ENCODE assay signal across 21 cellular contexts in the genomic region with DNA sequence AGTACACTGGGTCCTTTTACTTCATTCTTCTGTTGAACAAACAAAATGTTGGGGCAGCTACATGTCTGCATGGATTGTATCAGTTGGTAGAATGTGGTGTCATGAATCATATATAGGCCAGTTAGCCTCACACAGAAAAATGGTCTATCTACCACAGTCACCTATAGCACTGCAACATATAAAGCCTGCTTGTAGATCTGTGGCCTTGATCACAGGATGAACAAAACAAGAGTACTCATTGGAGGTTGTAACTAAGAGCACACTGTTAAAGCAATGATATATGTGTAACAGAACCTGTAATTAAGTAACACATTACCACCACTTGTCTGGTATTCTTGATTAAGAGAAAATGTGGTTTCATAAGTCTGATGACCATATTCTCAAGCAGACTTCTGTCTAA.
DNase-seq lines count a peak whose midpoint lies in the region; ATAC-seq and TF ChIP-seq lines count a peak whose summit lies in the region.
"Had no signal": no experiment of that assay in that cellular context is flagged by ENCODE, and none has a peak within 500 bp of the region (broad histone marks: within the 10 kb centered on the region; RNA-seq: fewer than 3 reads in every experiment).

No MANE protein-coding gene starts in this region.

- H3K36me3 ChIP-seq in neutrophil = peaks cover 98% of the 10 kb centered on the region
- peaks cover 0 to 100% (median 47%) of the 10 kb centered on the region in 9 donors for H3K36me3 ChIP-seq in heart right ventricle
- no peaks in the 10 kb centered on the region for H3K36me3 ChIP-seq in mucosa of descending colon (ENCODE audit: low read depth)

- H3K9me3 ChIP-seq in neutrophil (no peaks in the 10 kb centered on the region), heart right ventricle (no peaks in the 10 kb centered on the region), mucosa of descending colon (no peaks in the 10 kb centered on the region)
- H3K9me3 ChIP-seq: upper lobe of left lung had no signal

- H3K27ac ChIP-seq in neutrophil (peak overlapping the region; percentile 39), heart right ventricle (peak overlapping the region in 2 of 10 donors; percentile 28 to 40)
- H3K27ac ChIP-seq: C4-2B, coronary artery, foreskin keratinocyte, upper lobe of left lung had no signal

- intact Hi-C loops in activated T-helper 2 cell treated with anti-CD3 and anti-CD28 coated beads, Interferon-gamma antibody, Interleukin-2, Interleukin-4, amounts not matched to agents 10 μg/mL and 5 μg/mL and 100 μg/mL, durations not matched to agents 14 hours and 24 hours and 36 hours (cut with micrococcal nuclease) = no loop called here
- intact Hi-C loops in heart right ventricle (cut with DNase I) = no loop called here
- intact Hi-C loops in mucosa of descending colon (cut with DNase I, micrococcal nuclease) = no loop called here

- H3K4me1 ChIP-seq in neutrophil (ENCODE audit: control insufficient read depth in 1 of 2, insufficient read depth in 1 of 2, low read depth in 1 of 2, low read length in 1 of 2) = peaks cover 17 to 33% of the 10 kb centered on the region in 2 experiments
- peaks cover 0 to 51% (median 11%) of the 10 kb centered on the region in 9 donors for H3K4me1 ChIP-seq in heart right ventricle
- H3K4me1 ChIP-seq in mucosa of descending colon (ENCODE audit: low read depth) = no peaks in the 10 kb centered on the region
- H3K4me1 ChIP-seq: foreskin keratinocyte had no signal

- TF ChIP-seq CTCF in neutrophil (IDR thresholded peaks at IDR 0.05) = no peak
- TF ChIP-seq CTCF in heart right ventricle (IDR thresholded peaks at IDR 0.05) = no peak
- no peak for TF ChIP-seq CTCF in mucosa of descending colon (IDR thresholded peaks at IDR 0.05)

- peak overlapping the region; percentile 66 for H3K27ac Mint-ChIP-seq in activated CD8-positive, alpha-beta memory T cell treated with anti-CD3 and anti-CD28 coated beads, Interleukin-2, amount 10 ng/mL, durations not matched to agents 7 days and 5 days
- peak overlapping the region; percentile 3 for H3K27ac Mint-ChIP-seq in activated T-helper 2 cell treated with anti-CD3 and anti-CD28 coated beads, Interferon-gamma antibody, Interleukin-2, Interleukin-4, amounts not matched to agents 10 μg/mL and 5 μg/mL and 100 μg/mL, durations not matched to agents 14 hours and 24 hours and 36 hours
- H3K27ac Mint-ChIP-seq: mesothelial cell of epicardium had no signal

- no peaks in the 10 kb centered on the region for H3K27me3 Mint-ChIP-seq in activated CD8-positive, alpha-beta memory T cell treated with anti-CD3 and anti-CD28 coated beads, Interleukin-2, amount 10 ng/mL, durations not matched to agents 7 days and 5 days
- no peaks in the 10 kb centered on the region for H3K27me3 Mint-ChIP-seq in activated T-helper 2 cell treated with anti-CD3 and anti-CD28 coated beads, Interferon-gamma antibody, Interleukin-2, Interleukin-4, amounts not matched to agents 10 μg/mL and 5 μg/mL and 100 μg/mL, durations not matched to agents 14 hours and 24 hours and 36 hours (ENCODE audit: low read depth)

- peak; percentile 46 for ATAC-seq in activated CD8-positive, alpha-beta memory T cell treated with anti-CD3 and anti-CD28 coated beads, Interleukin-2, amount 10 ng/mL, durations not matched to agents 7 days and 5 days
- ATAC-seq in HG02938 (IDR thresholded peaks at IDR 0.05; ENCODE audit: unreplicated experiment) (peak; percentile 21), HG03159 (IDR thresholded peaks at IDR 0.05; ENCODE audit: unreplicated experiment) (no peak), heart right ventricle (no peak), mucosa of descending colon (no peak)
- ATAC-seq: foreskin keratinocyte, left cardiac atrium, SK-N-SH treated with all-trans-retinoic acid at 6 μM for 48 hours had no signal

- peaks cover 77% of the 10 kb centered on the region for H3K4me1 Mint-ChIP-seq in activated CD8-positive, alpha-beta memory T cell treated with anti-CD3 and anti-CD28 coated beads, Interleukin-2, amount 10 ng/mL, durations not matched to agents 7 days and 5 days
- peaks cover 51% of the 10 kb centered on the region for H3K4me1 Mint-ChIP-seq in activated T-helper 2 cell treated with anti-CD3 and anti-CD28 coated beads, Interferon-gamma antibody, Interleukin-2, Interleukin-4, amounts not matched to agents 10 μg/mL and 5 μg/mL and 100 μg/mL, durations not matched to agents 14 hours and 24 hours and 36 hours (ENCODE audit: low read depth)

- no peaks in the 10 kb centered on the region for H3K9me3 Mint-ChIP-seq in activated CD8-positive, alpha-beta memory T cell treated with anti-CD3 and anti-CD28 coated beads, Interleukin-2, amount 10 ng/mL, durations not matched to agents 7 days and 5 days (ENCODE audit: low read depth)
- no peaks in the 10 kb centered on the region for H3K9me3 Mint-ChIP-seq in activated T-helper 2 cell treated with anti-CD3 and anti-CD28 coated beads, Interferon-gamma antibody, Interleukin-2, Interleukin-4, amounts not matched to agents 10 μg/mL and 5 μg/mL and 100 μg/mL, durations not matched to agents 14 hours and 24 hours and 36 hours
- H3K9me3 Mint-ChIP-seq: mesothelial cell of epicardium had no signal

- H3K4me3 ChIP-seq in neutrophil (ENCODE audit: low read depth in 1 of 2, low read length in 1 of 2) = no peak overlapping the region
- no peak overlapping the region for H3K4me3 ChIP-seq in heart right ventricle
- no peak overlapping the region for H3K4me3 ChIP-seq in mucosa of descending colon
- H3K4me3 ChIP-seq: coronary artery, upper lobe of left lung had no signal

- CTCF ChIA-PET in activated CD8-positive, alpha-beta memory T cell treated with anti-CD3 and anti-CD28 coated beads, Interleukin-2, amount 10 ng/mL, durations not matched to agents 7 days and 5 days (lab: Charles Lee) = interaction anchor here (0.8 to 1.6 kb wide), 7 partner anchors 11 to 124 kb away, joined by 3 to 4 read pairs (median 3); no protein-coding TSS in a partner anchor

- DNase-seq in activated CD8-positive, alpha-beta memory T cell treated with anti-CD3 and anti-CD28 coated beads, Interleukin-2, amount 10 ng/mL, durations not matched to agents 7 days and 5 days = no peak
- no peak for DNase-seq in activated CD8-positive, alpha-beta memory T cell treated with anti-CD3 and anti-CD28 coated beads for 24 hours
- no peak for DNase-seq in activated T-helper 2 cell treated with anti-CD3 and anti-CD28 coated beads, Interferon-gamma antibody, Interleukin-2, Interleukin-4, amounts not matched to agents 10 μg/mL and 5 μg/mL and 100 μg/mL, durations not matched to agents 14 hours and 24 hours and 36 hours (ENCODE audit: low spot score)
- no peak for DNase-seq in heart right ventricle
- DNase-seq in mucosa of descending colon = no peak
- DNase-seq: activated effector memory CD4-positive, alpha-beta T cell treated with anti-CD3 and anti-CD28 coated beads, Interleukin-2, amount 50 U/mL, for 16 hours; DMS79 treated with DMSO at 0.1 percent for 48 hours; foreskin keratinocyte; left cardiac atrium; NCI-H774; retina; stimulated activated CD4-positive, alpha-beta T cell treated with anti-CD3 and anti-CD28 coated beads, Interleukin-15, amount 100 ng/mL, for 24 hours; stimulated activated naive CD4-positive, alpha-beta T cell; upper lobe of left lung had no signal

- no peak overlapping the region for H3K4me3 Mint-ChIP-seq in activated CD8-positive, alpha-beta memory T cell treated with anti-CD3 and anti-CD28 coated beads, Interleukin-2, amount 10 ng/mL, durations not matched to agents 7 days and 5 days
- H3K4me3 Mint-ChIP-seq in activated T-helper 2 cell treated with anti-CD3 and anti-CD28 coated beads, Interferon-gamma antibody, Interleukin-2, Interleukin-4, amounts not matched to agents 10 μg/mL and 5 μg/mL and 100 μg/mL, durations not matched to agents 14 hours and 24 hours and 36 hours (ENCODE audit: low read depth) = no peak overlapping the region
- H3K4me3 Mint-ChIP-seq: mesothelial cell of epicardium had no signal

- H3K27me3 ChIP-seq in neutrophil (no peaks in the 10 kb centered on the region), heart right ventricle (no peaks in the 10 kb centered on the region)
- H3K27me3 ChIP-seq: foreskin keratinocyte, upper lobe of left lung had no signal

- peaks cover 84% of the 10 kb centered on the region for H3K36me3 Mint-ChIP-seq in activated CD8-positive, alpha-beta memory T cell treated with anti-CD3 and anti-CD28 coated beads, Interleukin-2, amount 10 ng/mL, durations not matched to agents 7 days and 5 days
- peaks cover 91% of the 10 kb centered on the region for H3K36me3 Mint-ChIP-seq in activated T-helper 2 cell treated with anti-CD3 and anti-CD28 coated beads, Interferon-gamma antibody, Interleukin-2, Interleukin-4, amounts not matched to agents 10 μg/mL and 5 μg/mL and 100 μg/mL, durations not matched to agents 14 hours and 24 hours and 36 hours (ENCODE audit: low read depth)

Comparison
In these comparisons a context has a peak if more than half of its experiments do, and no peak if none do; other contexts are left out.
1. ATAC-seq: peak in activated CD8-positive, alpha-beta memory T cell treated with anti-CD3 and anti-CD28 coated beads, Interleukin-2, amount 10 ng/mL, durations not matched to agents 7 days and 5 days (single experiment) and HG02938 (single experiment); none in HG03159 (single experiment), heart right ventricle (0 of 8) and mucosa of descending colon (single experiment).